Comparison of ENCODE assay signal across 2 cellular contexts in the genomic region with DNA sequence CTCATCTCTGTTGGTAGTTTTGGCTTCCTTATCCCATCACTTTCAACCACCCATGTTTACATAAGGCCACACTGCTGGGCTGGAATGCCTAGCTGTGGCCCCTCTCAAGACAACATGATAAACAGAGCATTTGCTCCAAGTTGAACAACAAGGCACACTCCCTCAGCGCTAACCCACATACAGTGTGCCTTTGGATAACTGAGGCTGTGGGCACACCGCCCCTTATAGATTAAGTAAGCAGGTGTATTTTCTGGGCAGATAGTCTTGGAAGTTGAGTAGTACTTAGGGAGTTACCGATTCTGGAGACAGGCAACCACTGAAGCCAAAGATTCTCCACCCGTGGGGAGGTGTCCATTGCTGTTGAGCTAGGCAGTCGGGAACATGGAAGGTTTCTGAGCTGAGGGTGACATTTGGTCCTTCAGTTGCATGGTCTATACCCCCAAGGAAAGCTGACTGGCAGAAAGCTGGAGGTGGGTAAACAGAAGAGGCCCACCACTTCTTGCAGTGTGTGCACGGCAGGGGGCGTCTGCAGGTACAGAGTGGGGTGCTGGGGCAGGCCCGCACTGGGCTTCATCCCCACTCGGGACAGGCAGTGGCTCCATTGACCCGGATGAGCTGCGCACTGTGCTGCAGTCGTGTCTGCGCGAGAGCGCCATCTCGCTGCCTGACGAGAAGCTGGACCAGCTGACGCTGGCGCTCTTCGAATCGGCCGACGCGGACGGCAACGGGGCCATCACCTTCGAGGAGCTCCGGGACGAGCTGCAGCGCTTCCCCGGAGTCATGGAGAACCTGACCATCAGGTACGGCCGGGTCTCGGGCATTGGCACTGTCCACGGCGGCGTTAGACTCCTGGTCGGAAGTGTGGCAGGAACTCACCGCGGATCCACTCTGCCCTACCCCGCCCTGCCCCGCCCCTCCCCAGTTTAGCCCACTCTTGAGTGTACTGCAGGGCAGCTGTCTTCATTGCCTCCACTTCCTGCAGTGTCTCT.
A peak's percentile ranks its signal among the peaks of the same experiment; 100 is the strongest.
TF ChIP-seq lines count a peak whose summit lies in the region.

No MANE protein-coding gene starts in this region.

TF ChIP-seq in HEK293, 187 proteins besides CTCF, POLR2A, EP300 and RAD21 (continued from another document and continues in another):
- TF ChIP-seq ZNF302 (tag by site-specific recombination; IDR thresholded peaks at IDR 0.05; ENCODE audit: low read depth): no peak
- TF ChIP-seq SP3 (tag by site-specific recombination; IDR thresholded peaks at IDR 0.05): 0 out of 2 replicates have a peak, but pooled peaks have one; percentile 17
- no peak for TF ChIP-seq GLIS2 (tag by site-specific recombination; IDR thresholded peaks at IDR 0.05)
- TF ChIP-seq ZNF16 (tag by site-specific recombination; IDR thresholded peaks at IDR 0.05; ENCODE audit: low read depth): no peak
- peak; percentile 32; the same call in 1 of the 2 replicates for TF ChIP-seq YY2 (tag by site-specific recombination; IDR thresholded peaks at IDR 0.05)
- no peak for TF ChIP-seq ZNF707 (tag by site-specific recombination; IDR thresholded peaks at IDR 0.05)
- no peak for TF ChIP-seq ZNF266 (tag by site-specific recombination; IDR thresholded peaks at IDR 0.05; ENCODE audit: low read depth)
- TF ChIP-seq, protein P1, sequence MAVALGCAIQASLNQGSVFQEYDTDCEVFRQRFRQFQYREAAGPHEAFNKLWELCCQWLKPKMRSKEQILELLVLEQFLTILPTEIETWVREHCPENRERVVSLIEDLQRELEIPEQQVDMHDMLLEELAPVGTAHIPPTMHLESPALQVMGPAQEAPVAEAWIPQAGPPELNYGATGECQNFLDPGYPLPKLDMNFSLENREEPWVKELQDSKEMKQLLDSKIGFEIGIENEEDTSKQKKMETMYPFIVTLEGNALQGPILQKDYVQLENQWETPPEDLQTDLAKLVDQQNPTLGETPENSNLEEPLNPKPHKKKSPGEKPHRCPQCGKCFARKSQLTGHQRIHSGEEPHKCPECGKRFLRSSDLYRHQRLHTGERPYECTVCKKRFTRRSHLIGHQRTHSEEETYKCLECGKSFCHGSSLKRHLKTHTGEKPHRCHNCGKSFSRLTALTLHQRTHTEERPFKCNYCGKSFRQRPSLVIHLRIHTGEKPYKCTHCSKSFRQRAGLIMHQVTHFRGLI (tag by site-specific recombination; IDR thresholded peaks at IDR 0.05): no peak
- no peak for TF ChIP-seq ZNF529 (tag by site-specific recombination; IDR thresholded peaks at IDR 0.05; ENCODE audit: insufficient replicate concordance)
- no peak for TF ChIP-seq ZNF639 (tag by site-specific recombination; IDR thresholded peaks at IDR 0.05)
- TF ChIP-seq, protein P2, sequence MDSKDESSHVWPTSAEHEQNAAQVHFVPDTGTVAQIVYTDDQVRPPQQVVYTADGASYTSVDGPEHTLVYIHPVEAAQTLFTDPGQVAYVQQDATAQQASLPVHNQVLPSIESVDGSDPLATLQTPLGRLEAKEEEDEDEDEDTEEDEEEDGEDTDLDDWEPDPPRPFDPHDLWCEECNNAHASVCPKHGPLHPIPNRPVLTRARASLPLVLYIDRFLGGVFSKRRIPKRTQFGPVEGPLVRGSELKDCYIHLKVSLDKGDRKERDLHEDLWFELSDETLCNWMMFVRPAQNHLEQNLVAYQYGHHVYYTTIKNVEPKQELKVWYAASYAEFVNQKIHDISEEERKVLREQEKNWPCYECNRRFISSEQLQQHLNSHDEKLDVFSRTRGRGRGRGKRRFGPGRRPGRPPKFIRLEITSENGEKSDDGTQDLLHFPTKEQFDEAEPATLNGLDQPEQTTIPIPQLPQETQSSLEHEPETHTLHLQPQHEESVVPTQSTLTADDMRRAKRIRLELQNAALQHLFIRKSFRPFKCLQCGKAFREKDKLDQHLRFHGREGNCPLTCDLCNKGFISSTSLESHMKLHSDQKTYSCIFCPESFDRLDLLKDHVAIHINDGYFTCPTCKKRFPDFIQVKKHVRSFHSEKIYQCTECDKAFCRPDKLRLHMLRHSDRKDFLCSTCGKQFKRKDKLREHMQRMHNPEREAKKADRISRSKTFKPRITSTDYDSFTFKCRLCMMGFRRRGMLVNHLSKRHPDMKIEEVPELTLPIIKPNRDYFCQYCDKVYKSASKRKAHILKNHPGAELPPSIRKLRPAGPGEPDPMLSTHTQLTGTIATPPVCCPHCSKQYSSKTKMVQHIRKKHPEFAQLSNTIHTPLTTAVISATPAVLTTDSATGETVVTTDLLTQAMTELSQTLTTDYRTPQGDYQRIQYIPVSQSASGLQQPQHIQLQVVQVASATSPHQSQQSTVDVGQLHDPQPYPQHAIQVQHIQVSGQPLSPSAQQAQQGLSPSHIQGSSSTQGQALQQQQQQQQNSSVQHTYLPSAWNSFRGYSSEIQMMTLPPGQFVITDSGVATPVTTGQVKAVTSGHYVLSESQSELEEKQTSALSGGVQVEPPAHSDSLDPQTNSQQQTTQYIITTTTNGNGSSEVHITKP (tag by site-specific recombination; IDR thresholded peaks at IDR 0.05): 0 out of 2 replicates have a peak, but pooled peaks have one; percentile 17
- TF ChIP-seq ZNF2 (tag by site-specific recombination; IDR thresholded peaks at IDR 0.05): peak; percentile 84
- no peak for TF ChIP-seq ZSCAN16 (tag by site-specific recombination; IDR thresholded peaks at IDR 0.05)
- peak; percentile 14; the same call in 1 of the 2 replicates for TF ChIP-seq ZBTB48 (tag by site-specific recombination; IDR thresholded peaks at IDR 0.05)
- TF ChIP-seq FEZF1 (tag by site-specific recombination; IDR thresholded peaks at IDR 0.05): no peak
- peak; percentile 73; the same call in 1 of the 2 replicates for TF ChIP-seq KLF8 (tag by site-specific recombination; IDR thresholded peaks at IDR 0.05)
- no peak for TF ChIP-seq ZNF791 (tag by site-specific recombination; IDR thresholded peaks at IDR 0.05)
- TF ChIP-seq ZNF138 (tag by site-specific recombination; IDR thresholded peaks at IDR 0.05; ENCODE audit: borderline replicate concordance): no peak
- no peak for TF ChIP-seq ZNF629 (tag by site-specific recombination; IDR thresholded peaks at IDR 0.05)
- TF ChIP-seq ZXDB (tag by site-specific recombination; IDR thresholded peaks at IDR 0.05): peak; percentile 45; the same call in 1 of the 2 replicates
- TF ChIP-seq ZNF433 (tag by site-specific recombination; IDR thresholded peaks at IDR 0.05; ENCODE audit: low read depth): no peak
- no peak for TF ChIP-seq ZNF157 (tag by site-specific recombination; IDR thresholded peaks at IDR 0.05)
- TF ChIP-seq MYNN (tag by site-specific recombination; IDR thresholded peaks at IDR 0.05; ENCODE audit: borderline replicate concordance): no peak

TF ChIP-seq in WTC11, 78 proteins besides CTCF, POLR2A, EP300 and RAD21 (continued from another document and continues in another):
- TF ChIP-seq, protein P3, sequence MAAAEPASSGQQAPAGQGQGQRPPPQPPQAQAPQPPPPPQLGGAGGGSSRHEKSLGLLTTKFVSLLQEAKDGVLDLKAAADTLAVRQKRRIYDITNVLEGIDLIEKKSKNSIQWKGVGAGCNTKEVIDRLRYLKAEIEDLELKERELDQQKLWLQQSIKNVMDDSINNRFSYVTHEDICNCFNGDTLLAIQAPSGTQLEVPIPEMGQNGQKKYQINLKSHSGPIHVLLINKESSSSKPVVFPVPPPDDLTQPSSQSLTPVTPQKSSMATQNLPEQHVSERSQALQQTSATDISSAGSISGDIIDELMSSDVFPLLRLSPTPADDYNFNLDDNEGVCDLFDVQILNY (CRISPR knock-in tag; IDR thresholded peaks at IDR 0.05): no peak
- TF ChIP-seq GTF2I (CRISPR knock-in tag; conservative IDR thresholded peaks at IDR 0.05) (no peak), MXD4 (CRISPR knock-in tag; IDR thresholded peaks at IDR 0.05; ENCODE audit: borderline replicate concordance) (no peak), FOXJ3 (CRISPR knock-in tag; IDR thresholded peaks at IDR 0.05; ENCODE audit: borderline replicate concordance) (no peak), JUN (CRISPR knock-in tag; IDR thresholded peaks at IDR 0.05) (no peak), SP1 (CRISPR knock-in tag; conservative IDR thresholded peaks at IDR 0.05) (peak; percentile 35; the same call in 1 of the 2 replicates), SMAD3 (CRISPR knock-in tag; IDR thresholded peaks at IDR 0.05; ENCODE audit: borderline replicate concordance) (peak; percentile 35; the same call in 1 of the 2 replicates), ZNF317 (CRISPR knock-in tag; IDR thresholded peaks at IDR 0.05; ENCODE audit: borderline replicate concordance, low read depth) (no peak), NR1H2 (CRISPR knock-in tag; IDR thresholded peaks at IDR 0.05) (no peak), EMX1 (CRISPR knock-in tag; IDR thresholded peaks at IDR 0.05) (no peak), JAZF1 (CRISPR knock-in tag; IDR thresholded peaks at IDR 0.05) (no peak), FOXK1 (CRISPR knock-in tag; IDR thresholded peaks at IDR 0.05) (peak; percentile 72; the same call in 1 of the 2 replicates), SOX15 (CRISPR knock-in tag; IDR thresholded peaks at IDR 0.05) (no peak), ZNF219 (CRISPR knock-in tag; IDR thresholded peaks at IDR 0.05; ENCODE audit: borderline replicate concordance) (no peak), AR (CRISPR knock-in tag; IDR thresholded peaks at IDR 0.05) (no peak), FOXP1 (CRISPR knock-in tag; IDR thresholded peaks at IDR 0.05; ENCODE audit: borderline replicate concordance) (peak; percentile 79; the same call in 1 of the 2 replicates)
- TF ChIP-seq, protein P4, sequence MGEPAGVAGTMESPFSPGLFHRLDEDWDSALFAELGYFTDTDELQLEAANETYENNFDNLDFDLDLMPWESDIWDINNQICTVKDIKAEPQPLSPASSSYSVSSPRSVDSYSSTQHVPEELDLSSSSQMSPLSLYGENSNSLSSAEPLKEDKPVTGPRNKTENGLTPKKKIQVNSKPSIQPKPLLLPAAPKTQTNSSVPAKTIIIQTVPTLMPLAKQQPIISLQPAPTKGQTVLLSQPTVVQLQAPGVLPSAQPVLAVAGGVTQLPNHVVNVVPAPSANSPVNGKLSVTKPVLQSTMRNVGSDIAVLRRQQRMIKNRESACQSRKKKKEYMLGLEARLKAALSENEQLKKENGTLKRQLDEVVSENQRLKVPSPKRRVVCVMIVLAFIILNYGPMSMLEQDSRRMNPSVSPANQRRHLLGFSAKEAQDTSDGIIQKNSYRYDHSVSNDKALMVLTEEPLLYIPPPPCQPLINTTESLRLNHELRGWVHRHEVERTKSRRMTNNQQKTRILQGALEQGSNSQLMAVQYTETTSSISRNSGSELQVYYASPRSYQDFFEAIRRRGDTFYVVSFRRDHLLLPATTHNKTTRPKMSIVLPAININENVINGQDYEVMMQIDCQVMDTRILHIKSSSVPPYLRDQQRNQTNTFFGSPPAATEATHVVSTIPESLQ (CRISPR knock-in tag; IDR thresholded peaks at IDR 0.05): no peak
- TF ChIP-seq, protein P5, sequence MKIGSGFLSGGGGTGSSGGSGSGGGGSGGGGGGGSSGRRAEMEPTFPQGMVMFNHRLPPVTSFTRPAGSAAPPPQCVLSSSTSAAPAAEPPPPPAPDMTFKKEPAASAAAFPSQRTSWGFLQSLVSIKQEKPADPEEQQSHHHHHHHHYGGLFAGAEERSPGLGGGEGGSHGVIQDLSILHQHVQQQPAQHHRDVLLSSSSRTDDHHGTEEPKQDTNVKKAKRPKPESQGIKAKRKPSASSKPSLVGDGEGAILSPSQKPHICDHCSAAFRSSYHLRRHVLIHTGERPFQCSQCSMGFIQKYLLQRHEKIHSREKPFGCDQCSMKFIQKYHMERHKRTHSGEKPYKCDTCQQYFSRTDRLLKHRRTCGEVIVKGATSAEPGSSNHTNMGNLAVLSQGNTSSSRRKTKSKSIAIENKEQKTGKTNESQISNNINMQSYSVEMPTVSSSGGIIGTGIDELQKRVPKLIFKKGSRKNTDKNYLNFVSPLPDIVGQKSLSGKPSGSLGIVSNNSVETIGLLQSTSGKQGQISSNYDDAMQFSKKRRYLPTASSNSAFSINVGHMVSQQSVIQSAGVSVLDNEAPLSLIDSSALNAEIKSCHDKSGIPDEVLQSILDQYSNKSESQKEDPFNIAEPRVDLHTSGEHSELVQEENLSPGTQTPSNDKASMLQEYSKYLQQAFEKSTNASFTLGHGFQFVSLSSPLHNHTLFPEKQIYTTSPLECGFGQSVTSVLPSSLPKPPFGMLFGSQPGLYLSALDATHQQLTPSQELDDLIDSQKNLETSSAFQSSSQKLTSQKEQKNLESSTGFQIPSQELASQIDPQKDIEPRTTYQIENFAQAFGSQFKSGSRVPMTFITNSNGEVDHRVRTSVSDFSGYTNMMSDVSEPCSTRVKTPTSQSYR (CRISPR knock-in tag; IDR thresholded peaks at IDR 0.05): no peak; the same call in 1 of the 2 replicates
- TF ChIP-seq, protein P6, sequence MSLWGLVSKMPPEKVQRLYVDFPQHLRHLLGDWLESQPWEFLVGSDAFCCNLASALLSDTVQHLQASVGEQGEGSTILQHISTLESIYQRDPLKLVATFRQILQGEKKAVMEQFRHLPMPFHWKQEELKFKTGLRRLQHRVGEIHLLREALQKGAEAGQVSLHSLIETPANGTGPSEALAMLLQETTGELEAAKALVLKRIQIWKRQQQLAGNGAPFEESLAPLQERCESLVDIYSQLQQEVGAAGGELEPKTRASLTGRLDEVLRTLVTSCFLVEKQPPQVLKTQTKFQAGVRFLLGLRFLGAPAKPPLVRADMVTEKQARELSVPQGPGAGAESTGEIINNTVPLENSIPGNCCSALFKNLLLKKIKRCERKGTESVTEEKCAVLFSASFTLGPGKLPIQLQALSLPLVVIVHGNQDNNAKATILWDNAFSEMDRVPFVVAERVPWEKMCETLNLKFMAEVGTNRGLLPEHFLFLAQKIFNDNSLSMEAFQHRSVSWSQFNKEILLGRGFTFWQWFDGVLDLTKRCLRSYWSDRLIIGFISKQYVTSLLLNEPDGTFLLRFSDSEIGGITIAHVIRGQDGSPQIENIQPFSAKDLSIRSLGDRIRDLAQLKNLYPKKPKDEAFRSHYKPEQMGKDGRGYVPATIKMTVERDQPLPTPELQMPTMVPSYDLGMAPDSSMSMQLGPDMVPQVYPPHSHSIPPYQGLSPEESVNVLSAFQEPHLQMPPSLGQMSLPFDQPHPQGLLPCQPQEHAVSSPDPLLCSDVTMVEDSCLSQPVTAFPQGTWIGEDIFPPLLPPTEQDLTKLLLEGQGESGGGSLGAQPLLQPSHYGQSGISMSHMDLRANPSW (CRISPR knock-in tag; conservative IDR thresholded peaks at IDR 0.05; ENCODE audit: low read depth): no peak
- TF ChIP-seq, protein P7, sequence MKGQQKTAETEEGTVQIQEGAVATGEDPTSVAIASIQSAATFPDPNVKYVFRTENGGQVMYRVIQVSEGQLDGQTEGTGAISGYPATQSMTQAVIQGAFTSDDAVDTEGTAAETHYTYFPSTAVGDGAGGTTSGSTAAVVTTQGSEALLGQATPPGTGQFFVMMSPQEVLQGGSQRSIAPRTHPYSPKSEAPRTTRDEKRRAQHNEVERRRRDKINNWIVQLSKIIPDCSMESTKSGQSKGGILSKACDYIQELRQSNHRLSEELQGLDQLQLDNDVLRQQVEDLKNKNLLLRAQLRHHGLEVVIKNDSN (CRISPR knock-in tag; IDR thresholded peaks at IDR 0.05): peak; percentile 74; the same call in 1 of the 2 replicates
